8 cellular contexts compared by ENCODE assay signal in the genomic region with DNA sequence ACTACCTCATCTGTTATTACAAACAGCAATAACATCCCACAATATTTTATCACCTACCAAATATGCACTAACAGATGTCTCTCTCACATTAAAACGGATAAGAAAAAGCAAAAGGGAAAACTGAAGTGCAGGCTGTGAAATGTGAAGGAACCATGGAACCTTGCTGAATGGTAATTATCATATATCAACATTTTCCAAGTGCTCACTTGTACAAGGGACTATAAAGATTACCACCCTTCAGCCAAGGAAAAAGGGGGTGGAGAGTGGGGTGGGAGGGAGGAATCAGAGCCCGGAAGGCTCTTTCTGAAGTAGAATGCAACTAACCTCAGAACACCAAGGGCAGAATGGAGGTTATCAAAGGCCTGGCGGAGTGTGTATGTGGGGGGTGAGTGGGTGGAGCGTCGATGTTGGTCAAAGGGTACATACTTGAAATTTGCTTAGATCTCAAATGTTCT. TPM values are rescaled to one million over a fixed set of nuclear protein-coding genes. Genes with fewer than 3 reads are reported as not detected.
DNase-seq lines count a peak whose midpoint lies in the region; ATAC-seq lines count a peak whose summit lies in the region.

No MANE protein-coding gene starts in this region.

- no peaks in the 10 kb centered on the region for H3K9me3 Mint-ChIP-seq in activated naive CD8-positive, alpha-beta T cell treated with anti-CD3 and anti-CD28 coated beads, Interleukin-2, amount 10 ng/mL, durations not matched to agents 7 days and 5 days

- peak overlapping the region; percentile 92 for H3K4me3 Mint-ChIP-seq in activated naive CD8-positive, alpha-beta T cell treated with anti-CD3 and anti-CD28 coated beads, Interleukin-2, amount 10 ng/mL, durations not matched to agents 7 days and 5 days

- peak overlapping the region; percentile 93 for H3K27ac Mint-ChIP-seq in activated naive CD8-positive, alpha-beta T cell treated with anti-CD3 and anti-CD28 coated beads, Interleukin-2, amount 10 ng/mL, durations not matched to agents 7 days and 5 days

- peaks cover under 1% of the 10 kb centered on the region for H3K27me3 Mint-ChIP-seq in activated naive CD8-positive, alpha-beta T cell treated with anti-CD3 and anti-CD28 coated beads, Interleukin-2, amount 10 ng/mL, durations not matched to agents 7 days and 5 days

- H3K36me3 ChIP-seq in iPS-20b (ENCODE audit: insufficient read depth, low read depth, low read length) (peaks cover 3% of the 10 kb centered on the region; the same call in 1 of the 2 replicates), stomach smooth muscle (ENCODE audit: control insufficient read depth in 2 of 2, insufficient read depth in 2 of 2, low read length in 2 of 2) (no peaks in the 10 kb centered on the region)

- H3K4me1 Mint-ChIP-seq in activated naive CD8-positive, alpha-beta T cell treated with anti-CD3 and anti-CD28 coated beads, Interleukin-2, amount 10 ng/mL, durations not matched to agents 7 days and 5 days: peaks cover 20% of the 10 kb centered on the region

- H3K9me3 ChIP-seq in iPS-20b (ENCODE audit: insufficient read depth, low read depth, low read length) (no peaks in the 10 kb centered on the region), stomach smooth muscle (ENCODE audit: control insufficient read depth in 2 of 2, low read length in 2 of 2) (no peaks in the 10 kb centered on the region)

- H3K36me3 Mint-ChIP-seq in activated naive CD8-positive, alpha-beta T cell treated with anti-CD3 and anti-CD28 coated beads, Interleukin-2, amount 10 ng/mL, durations not matched to agents 7 days and 5 days: peaks cover 9% of the 10 kb centered on the region

- H3K27me3 ChIP-seq in iPS-20b (ENCODE audit: insufficient read depth, low read length): no peaks in the 10 kb centered on the region
- no peaks in the 10 kb centered on the region for H3K27me3 ChIP-seq in stomach smooth muscle (ENCODE audit: control insufficient read depth in 1 of 2, insufficient read depth in 2 of 2, low read length in 2 of 2)

- H3K27ac ChIP-seq in iPS-20b (ENCODE audit: low read length): no peak overlapping the region
- no peak overlapping the region for H3K27ac ChIP-seq in stomach smooth muscle (ENCODE audit: low read length)

- H3K4me3 ChIP-seq in iPS-20b (ENCODE audit: low read length): peak overlapping the region; percentile 93
- peak overlapping the region; percentile 47 to 91 for H3K4me3 ChIP-seq in stomach smooth muscle (ENCODE audit: low read length in 2 of 2)

- peak; percentile 42 for DNase-seq in COLO829 (ENCODE audit: low spot score)
- DNase-seq in NCI-H69 (lab: John Stamatoyannopoulos, UW): peak; percentile 17
- DNase-seq in activated naive CD8-positive, alpha-beta T cell treated with anti-CD3 and anti-CD28 coated beads, Interleukin-2, amount 10 ng/mL, durations not matched to agents 7 days and 5 days: peak; percentile 35

- no peak overlapping the region for H3K9ac ChIP-seq in iPS-20b (ENCODE audit: low read depth, low read length)
- H3K9ac ChIP-seq in stomach smooth muscle (ENCODE audit: low read length in 2 of 2): peak overlapping the region in 1 of 2 donors; percentile 90

- POLR2A ChIA-PET in activated naive CD8-positive, alpha-beta T cell treated with anti-CD3 and anti-CD28 coated beads, Interleukin-2, amount 10 ng/mL, durations not matched to agents 7 days and 5 days (lab: Charles Lee): interaction anchor here (0.6 kb wide), 2 partner anchors 13 to 220 kb away, joined by 3 to 5 read pairs; no protein-coding TSS in a partner anchor

- peak; percentile 55 for ATAC-seq in activated naive CD8-positive, alpha-beta T cell treated with anti-CD3 and anti-CD28 coated beads, Interleukin-2, amount 10 ng/mL, durations not matched to agents 7 days and 5 days (ENCODE audit: low read depth)
- no peak for ATAC-seq in HG03342 (IDR thresholded peaks at IDR 0.05; ENCODE audit: unreplicated experiment)
- ATAC-seq in GM18907 (IDR thresholded peaks at IDR 0.05; ENCODE audit: unreplicated experiment): no peak
- ATAC-seq in GM18519 (IDR thresholded peaks at IDR 0.05; ENCODE audit: low FRiP score, unreplicated experiment): no peak

- H3K4me1 ChIP-seq in iPS-20b (ENCODE audit: insufficient read depth, low read length): peaks cover 6% of the 10 kb centered on the region; the same call in 1 of the 2 replicates
- peaks cover 3% of the 10 kb centered on the region for H3K4me1 ChIP-seq in stomach smooth muscle (ENCODE audit: control insufficient read depth, insufficient read depth, low read length)

RNA-seq across cellular contexts. Expression of a gene that starts 1.2 kb away (rescaled TPM):
- total RNA-seq in activated naive CD8-positive, alpha-beta T cell treated with anti-CD3 and anti-CD28 coated beads, Interleukin-2, amount 10 ng/mL, durations not matched to agents 7 days and 5 days: 10 to 100 TPM; 78.3 to 81.8 TPM
